Comparison of ENCODE assay signal across 12 cellular contexts in genomic region chr2:163667064-163667887, GRCh38.
DNase-seq lines count a peak whose midpoint lies in the region; ATAC-seq and TF ChIP-seq lines count a peak whose summit lies in the region.
"Had no signal": no experiment of that assay in that cellular context is flagged by ENCODE, and none has a peak within 500 bp of the region (broad histone marks: within the 10 kb centered on the region; RNA-seq: fewer than 3 reads in every experiment).

No MANE protein-coding gene starts in this region.

- no peak for TF ChIP-seq CTCF in PC-3 (conservative IDR thresholded peaks at IDR 0.05; ENCODE audit: low read depth, low read length)

- H3K27ac ChIP-seq in PC-3 (ENCODE audit: low read length) = peak overlapping the region; percentile 32; the same call in 1 of the 2 replicates
- peak overlapping the region; percentile 74 for H3K27ac ChIP-seq in mesodermal cell (ENCODE audit: low read depth, low read length, severe bottlenecking)
- no peak overlapping the region for H3K27ac ChIP-seq in Karpas-422 (ENCODE audit: low read length)
- H3K27ac ChIP-seq: coronary artery had no signal

- H3K4me3 ChIP-seq in PC-3 (ENCODE audit: low read length) (no peak overlapping the region), mesodermal cell (ENCODE audit: extremely low read depth, insufficient read depth, low read length, poor library complexity, severe bottlenecking) (no peak overlapping the region), Karpas-422 (ENCODE audit: low read length) (no peak overlapping the region)
- H3K4me3 ChIP-seq: coronary artery had no signal

- CTCF ChIA-PET in PC-3 (lab: Charles Lee) = no interaction called here
- CTCF ChIA-PET in activated CD4-positive, alpha-beta memory T cell treated with anti-CD3 and anti-CD28 coated beads for 36 hours (lab: Charles Lee) = no interaction called here
- CTCF ChIA-PET in activated naive CD4-positive, alpha-beta T cell treated with anti-CD3 and anti-CD28 coated beads for 36 hours (lab: Charles Lee) = no interaction called here

- H3K27me3 Mint-ChIP-seq in activated CD4-positive, alpha-beta memory T cell treated with anti-CD3 and anti-CD28 coated beads for 36 hours = no peaks in the 10 kb centered on the region
- no peaks in the 10 kb centered on the region for H3K27me3 Mint-ChIP-seq in activated naive CD4-positive, alpha-beta T cell treated with anti-CD3 and anti-CD28 coated beads for 36 hours (ENCODE audit: low read depth)

- POLR2A ChIA-PET in PC-3 (lab: Charles Lee; ENCODE audit: unreplicated experiment) = no interaction called here
- POLR2A ChIA-PET in activated CD4-positive, alpha-beta memory T cell treated with anti-CD3 and anti-CD28 coated beads for 36 hours (lab: Charles Lee) = no interaction called here

- peaks cover 10% of the 10 kb centered on the region for H3K9me3 Mint-ChIP-seq in activated CD4-positive, alpha-beta memory T cell treated with anti-CD3 and anti-CD28 coated beads for 36 hours
- peaks cover 3% of the 10 kb centered on the region for H3K9me3 Mint-ChIP-seq in activated naive CD4-positive, alpha-beta T cell treated with anti-CD3 and anti-CD28 coated beads for 36 hours

- intact Hi-C loops in PC-3 (cut with micrococcal nuclease) = loop anchor here (5.0 kb wide), 1 partner anchor 110 kb away; no protein-coding TSS in a partner anchor
- intact Hi-C loops in activated CD4-positive, alpha-beta memory T cell treated with anti-CD3 and anti-CD28 coated beads for 36 hours (cut with micrococcal nuclease) = no loop called here
- intact Hi-C loops in activated naive CD4-positive, alpha-beta T cell treated with anti-CD3 and anti-CD28 coated beads for 36 hours (cut with micrococcal nuclease) = no loop called here

- no peaks in the 10 kb centered on the region for H4K20me1 ChIP-seq in PC-3 (ENCODE audit: low read length)
- no peaks in the 10 kb centered on the region for H4K20me1 ChIP-seq in Karpas-422 (ENCODE audit: insufficient read depth, low read depth, low read length)

- H2AFZ ChIP-seq in PC-3 (ENCODE audit: low read length) (no peak overlapping the region), Karpas-422 (ENCODE audit: low read length) (no peak overlapping the region)

- H3K9me2 ChIP-seq in PC-3 (replicated peaks; ENCODE audit: low read length) (no peaks in the 10 kb centered on the region), Karpas-422 (replicated peaks; ENCODE audit: insufficient read depth, low read length) (no peaks in the 10 kb centered on the region)

- no peak overlapping the region for H3K9ac ChIP-seq in PC-3 (ENCODE audit: low read length)
- no peak overlapping the region for H3K9ac ChIP-seq in Karpas-422 (ENCODE audit: low read length)

- no peaks in the 10 kb centered on the region for H3K4me1 Mint-ChIP-seq in activated CD4-positive, alpha-beta memory T cell treated with anti-CD3 and anti-CD28 coated beads for 36 hours (ENCODE audit: low read depth)
- no peaks in the 10 kb centered on the region for H3K4me1 Mint-ChIP-seq in activated naive CD4-positive, alpha-beta T cell treated with anti-CD3 and anti-CD28 coated beads for 36 hours (ENCODE audit: low read depth)

- H3F3A ChIP-seq in PC-3 (ENCODE audit: low read length, unreplicated experiment) = no peaks in the 10 kb centered on the region

- WGBS in mesodermal cell (ENCODE audit: insufficient coverage in 2 of 2), 2 experiments = 80 to 94% methylated on average over 3 of the region's 4 CpGs

- BruUV-seq in PC-3 (replicated peaks; lab: Mats Ljungman, UMichigan) = no TSS peak

- no peaks in the 10 kb centered on the region for H3K27me3 ChIP-seq in PC-3 (ENCODE audit: low read length)
- no peaks in the 10 kb centered on the region for H3K27me3 ChIP-seq in Karpas-422 (ENCODE audit: low read length)

- DNase-seq in AG20443 (ENCODE audit: low spot score) = peak; percentile 55
- peak; percentile 88 for DNase-seq in PC-3
- DNase-seq in Karpas-422 = no peak
- DNase-seq in activated CD4-positive, alpha-beta memory T cell treated with anti-CD3 and anti-CD28 coated beads for 36 hours = no peak
- no peak for DNase-seq in AML-193 (lab: John Stamatoyannopoulos, UW)
- no peak for DNase-seq in activated naive CD4-positive, alpha-beta T cell treated with anti-CD3 and anti-CD28 coated beads for 36 hours
- DNase-seq: COR-L47, Kasumi-1, mesendoderm had no signal

- H3K36me3 Mint-ChIP-seq in activated CD4-positive, alpha-beta memory T cell treated with anti-CD3 and anti-CD28 coated beads for 36 hours = no peaks in the 10 kb centered on the region
- H3K36me3 Mint-ChIP-seq in activated naive CD4-positive, alpha-beta T cell treated with anti-CD3 and anti-CD28 coated beads for 36 hours (ENCODE audit: low read depth) = no peaks in the 10 kb centered on the region

- peak overlapping the region; percentile 31 for H3K4me2 ChIP-seq in PC-3 (ENCODE audit: low read length)
- H3K4me2 ChIP-seq in Karpas-422 (ENCODE audit: low read depth, low read length, poor library complexity, severe bottlenecking) = no peak overlapping the region

- H3K79me2 ChIP-seq in PC-3 (ENCODE audit: low read length) (no peaks in the 10 kb centered on the region), Karpas-422 (ENCODE audit: low read length) (no peaks in the 10 kb centered on the region)

- ATAC-seq in PC-3 (peak; percentile 96), esophagus mucosa (peak; percentile 8)

- H3K36me3 ChIP-seq in PC-3 (ENCODE audit: low read depth, low read length) (no peaks in the 10 kb centered on the region), mesodermal cell (ENCODE audit: control insufficient read depth, insufficient read depth, low read length) (peaks cover 3% of the 10 kb centered on the region), Karpas-422 (ENCODE audit: insufficient read depth, low read length) (no peaks in the 10 kb centered on the region)

- no peak overlapping the region for H3K27ac Mint-ChIP-seq in activated CD4-positive, alpha-beta memory T cell treated with anti-CD3 and anti-CD28 coated beads for 36 hours
- H3K27ac Mint-ChIP-seq in activated naive CD4-positive, alpha-beta T cell treated with anti-CD3 and anti-CD28 coated beads for 36 hours = no peak overlapping the region

- H3K4me1 ChIP-seq in PC-3 (ENCODE audit: insufficient read depth, low read length) = peaks cover 40% of the 10 kb centered on the region
- peaks cover 25% of the 10 kb centered on the region for H3K4me1 ChIP-seq in mesodermal cell (ENCODE audit: control insufficient read depth, insufficient read depth, low read length, poor library complexity, severe bottlenecking)
- H3K4me1 ChIP-seq in Karpas-422 (ENCODE audit: low read length) = peaks cover 3% of the 10 kb centered on the region; the same call in 1 of the 2 replicates

- H3K4me3 Mint-ChIP-seq in activated CD4-positive, alpha-beta memory T cell treated with anti-CD3 and anti-CD28 coated beads for 36 hours = no peak overlapping the region
- H3K4me3 Mint-ChIP-seq in activated naive CD4-positive, alpha-beta T cell treated with anti-CD3 and anti-CD28 coated beads for 36 hours = no peak overlapping the region

- H3K9me3 ChIP-seq in PC-3 (ENCODE audit: low read length) = no peaks in the 10 kb centered on the region
- H3K9me3 ChIP-seq in mesodermal cell (ENCODE audit: control insufficient read depth, low read length) = no peaks in the 10 kb centered on the region
- no peaks in the 10 kb centered on the region for H3K9me3 ChIP-seq in Karpas-422 (ENCODE audit: low read length)

Comparison
In these comparisons a context has a peak if more than half of its experiments do, and no peak if none do; other contexts are left out.
1. DNase-seq: peak in AG20443 (single experiment) and PC-3 (single experiment); none in Karpas-422 (single experiment), activated CD4-positive, alpha-beta memory T cell treated with anti-CD3 and anti-CD28 coated beads for 36 hours (single experiment), AML-193 (0 of 2) and activated naive CD4-positive, alpha-beta T cell treated with anti-CD3 and anti-CD28 coated beads for 36 hours (single experiment).